In genomic region chr19:3408996-3409345, GRCh38 we compare ENCODE assay signal across 16 cellular contexts. TPM values are rescaled to one million over a fixed set of nuclear protein-coding genes. Genes with fewer than 3 reads are reported as not detected.
DNase-seq lines count a peak whose midpoint lies in the region; ATAC-seq and TF ChIP-seq lines count a peak whose summit lies in the region.
"Had no signal": no experiment of that assay in that cellular context is flagged by ENCODE, and none has a peak within 500 bp of the region (broad histone marks: within the 10 kb centered on the region; RNA-seq: fewer than 3 reads in every experiment).

No MANE protein-coding gene starts in this region.

- no peak for TF ChIP-seq POLR2A in right lobe of liver (IDR thresholded peaks at IDR 0.05)

- TF ChIP-seq CTCF in AG04450 (IDR thresholded peaks at IDR 0.05; ENCODE audit: low read depth, low read length), result no peak
- no peak for TF ChIP-seq CTCF in ascending aorta (IDR thresholded peaks at IDR 0.05)
- no peak for TF ChIP-seq CTCF in right lobe of liver (IDR thresholded peaks at IDR 0.05)

- H3K4me1 ChIP-seq in ascending aorta (peaks cover 6 to 46% of the 10 kb centered on the region in 2 donors), right lobe of liver (peaks cover 0 to 87% (median 26%) of the 10 kb centered on the region in 4 donors), aorta (ENCODE audit: control insufficient read depth in 1 of 2, insufficient read depth in 2 of 2, low read length in 2 of 2) (no peaks in the 10 kb centered on the region)
- H3K4me1 ChIP-seq: Caco-2 had no signal

- no peaks in the 10 kb centered on the region for H3K27me3 ChIP-seq in AG04450 (ENCODE audit: control insufficient read depth, insufficient read depth, low read length)
- no peaks in the 10 kb centered on the region for H3K27me3 ChIP-seq in ascending aorta
- H3K27me3 ChIP-seq in right lobe of liver, result no peaks in the 10 kb centered on the region
- H3K27me3 ChIP-seq in aorta (ENCODE audit: control insufficient read depth in 1 of 2, insufficient read depth in 2 of 2, low read length in 1 of 2), result no peaks in the 10 kb centered on the region

- DNase-seq in AG04450 (ENCODE audit: low read depth, low spot score) (no peak), ascending aorta (ENCODE audit: low spot score in 2 of 2) (no peak), right lobe of liver (peak in 1 of 3 donors; percentile 56), amniotic stem cell (lab: John Stamatoyannopoulos, UW) (no peak), GDM1 (lab: John Stamatoyannopoulos, UW) (no peak), aorta (no peak)
- DNase-seq in activated CD4-positive, alpha-beta T cell treated with anti-CD3 and anti-CD28 coated beads, Interleukin-2, amount 50 U/mL, for 4 hours, result no peak
- DNase-seq: activated CD4-positive, alpha-beta T cell treated with anti-CD3 and anti-CD28 coated beads for 4 hours; activated naive CD8-positive, alpha-beta T cell treated with anti-CD3 and anti-CD28 coated beads for 36 hours; Caco-2; cortex of kidney; mesenchymal stem cell; MV-4-11; stimulated activated CD4-positive, alpha-beta T cell treated with anti-CD3 and anti-CD28 coated beads, Interleukin-2, amount 100 ng/mL, for 24 hours; T-helper 9 cell had no signal

- H3K27ac ChIP-seq in AG04450 (ENCODE audit: low read depth, low read length), result peak overlapping the region; percentile 11
- H3K27ac ChIP-seq in ascending aorta, result peak overlapping the region; percentile 98 to 100
- peak overlapping the region; percentile 88 to 100 (median 99) for H3K27ac ChIP-seq in right lobe of liver
- H3K27ac ChIP-seq in skin epidermis, result peak overlapping the region in 11 of 21 experiments; percentile 14 to 87 (median 77)
- H3K27ac ChIP-seq in aorta (ENCODE audit: low read depth in 1 of 2, low read length in 2 of 2), result peak overlapping the region in 1 of 2 donors; percentile 46

- peak in 1 of 4 donors; percentile 1 for ATAC-seq in right lobe of liver
- ATAC-seq in aorta (ENCODE audit: low FRiP score), result no peak

- no peaks in the 10 kb centered on the region; the same call in 1 of the 2 replicates for H3K9me3 ChIP-seq in AG04450 (ENCODE audit: control insufficient read depth, insufficient read depth, low read length)
- no peaks in the 10 kb centered on the region for H3K9me3 ChIP-seq in ascending aorta
- H3K9me3 ChIP-seq in right lobe of liver, result no peaks in the 10 kb centered on the region
- no peaks in the 10 kb centered on the region for H3K9me3 ChIP-seq in aorta (ENCODE audit: control insufficient read depth, low read length)
- H3K9me3 ChIP-seq: Caco-2 had no signal

- no peak overlapping the region for H3K4me3 ChIP-seq in AG04450 (ENCODE audit: low read depth, low read length)
- no peak overlapping the region for H3K4me3 ChIP-seq in ascending aorta
- peak overlapping the region; percentile 42 to 66 (median 59) for H3K4me3 ChIP-seq in right lobe of liver
- H3K4me3 ChIP-seq in skin epidermis, result no peak overlapping the region
- no peak overlapping the region for H3K4me3 ChIP-seq in aorta (ENCODE audit: low read length in 2 of 2)

- WGBS in right lobe of liver (ENCODE audit: insufficient coverage, low coverage, low lambda C conversion rate, missing lambda C conversion rate), result 37% methylated on average over 6 of the region's 11 CpGs
- WGBS in aorta, 2 donors, result 86 to 92% methylated on average over 11 of the region's 11 CpGs

- H3K36me3 ChIP-seq in ascending aorta (peaks cover 3 to 12% of the 10 kb centered on the region in 2 donors), right lobe of liver (peaks cover 0 to 3% (median 0%) of the 10 kb centered on the region in 4 donors), aorta (ENCODE audit: control insufficient read depth in 1 of 2, insufficient read depth in 2 of 2, low read length in 1 of 2) (no peaks in the 10 kb centered on the region)

- CTCF ChIA-PET in AG04450 (lab: Charles Lee), result no interaction called here

- POLR2A ChIA-PET in AG04450 (lab: Yijun Ruan, JAX), result interaction anchor here (0.6 to 0.7 kb wide), 2 partner anchors 31 to 41 kb away, joined by 3 to 7 read pairs; no protein-coding TSS in a partner anchor

- intact Hi-C loops in ascending aorta (cut with DNase I) (no loop called here), right lobe of liver (cut with DNase I) (no loop called here), aorta (cut with DNase I) (no loop called here)

RNA-seq across cellular contexts. Expression of gene NFIC, which starts 42.6 kb away (rescaled TPM):
- polyA plus RNA-seq in AG04450 (2011; rRNA removed) (3.9 and 7.7 TPM in 2 replicates), aorta (10 to 100 TPM; 37.5 to 37.7 TPM)
- polyA minus RNA-seq in AG04450 (2011; rRNA and poly(A)+ RNA removed), result 15.0 and 21.4 TPM in 2 replicates
- total RNA-seq in ascending aorta (194 TPM), right lobe of liver (100 to 1,000 TPM in 4 of 6 experiments, 10 to 100 TPM in 2; 94.6 to 168 (median 120) TPM), aorta (100 to 1,000 TPM; 175 to 188 TPM)

Comparison
In these comparisons a context has a peak if more than half of its experiments do, and no peak if none do; other contexts are left out.
1. H3K4me3 ChIP-seq: peak in right lobe of liver (3 of 3); none in AG04450 (single experiment), ascending aorta (0 of 2), skin epidermis (0 of 7) and aorta (0 of 2).